25 cellular contexts compared by ENCODE assay signal in genomic region chr7:28299556-28299955, GRCh38.
"Had no signal": no experiment of that assay in that cellular context is flagged by ENCODE, and none has a peak within 500 bp of the region (broad histone marks: within the 10 kb centered on the region; RNA-seq: fewer than 3 reads in every experiment).

No MANE protein-coding gene starts in this region.

- H3K27ac ChIP-seq: brain microvascular endothelial cell, gastrocnemius medialis, hepatocyte, stomach, thyroid gland, upper lobe of left lung, vagina, VCaP had no signal

- H3K4me1 ChIP-seq: gastrocnemius medialis, stomach, upper lobe of left lung, vagina had no signal

- H3K27me3 ChIP-seq: brain microvascular endothelial cell, gastrocnemius medialis, hepatocyte, stomach, thyroid gland, upper lobe of left lung, vagina had no signal

- H3K9me3 Mint-ChIP-seq: activated naive CD4-positive, alpha-beta T cell treated with anti-CD3 and anti-CD28 coated beads, Interleukin-2, amount 10 ng/mL, durations not matched to agents 7 days and 5 days; activated naive CD8-positive, alpha-beta T cell treated with anti-CD3 and anti-CD28 coated beads, Interleukin-2, amount 10 ng/mL, durations not matched to agents 7 days and 5 days; effector memory CD8-positive, alpha-beta T cell; natural killer cell; stimulated activated naive B cell treated with anti-CD40 and anti-IgM and Interleukin-4, amounts not matched to agents 10 μg/mL and 1 μg/mL and 100 μg/mL, for 72 hours; T-helper 1 cell treated with Interleukin-12 subunit alpha and Interleukin-12 subunit beta and Interleukin-4 antibody, amounts not matched to agents 30 μg/mL and 1 μg/mL, for 36 hours had no signal

- H3K4me2 ChIP-seq: hepatocyte had no signal

- H3K4me1 Mint-ChIP-seq: activated naive CD4-positive, alpha-beta T cell treated with anti-CD3 and anti-CD28 coated beads, Interleukin-2, amount 10 ng/mL, durations not matched to agents 7 days and 5 days; activated naive CD8-positive, alpha-beta T cell treated with anti-CD3 and anti-CD28 coated beads, Interleukin-2, amount 10 ng/mL, durations not matched to agents 7 days and 5 days; natural killer cell had no signal

- H3K9me3 ChIP-seq: gastrocnemius medialis, stomach, thyroid gland, upper lobe of left lung, vagina had no signal

- H3K27ac Mint-ChIP-seq: activated naive CD4-positive, alpha-beta T cell treated with anti-CD3 and anti-CD28 coated beads, Interleukin-2, amount 10 ng/mL, durations not matched to agents 7 days and 5 days; activated naive CD8-positive, alpha-beta T cell treated with anti-CD3 and anti-CD28 coated beads, Interleukin-2, amount 10 ng/mL, durations not matched to agents 7 days and 5 days; effector memory CD8-positive, alpha-beta T cell; natural killer cell; stimulated activated naive B cell treated with anti-CD40 and anti-IgM and Interleukin-4, amounts not matched to agents 10 μg/mL and 1 μg/mL and 100 μg/mL, for 72 hours; T-helper 1 cell treated with Interleukin-12 subunit alpha and Interleukin-12 subunit beta and Interleukin-4 antibody, amounts not matched to agents 30 μg/mL and 1 μg/mL, for 36 hours had no signal

- FAIRE-seq: astrocyte, TTC549 had no signal

- H3K27me3 Mint-ChIP-seq: stimulated activated naive B cell treated with anti-CD40 and anti-IgM and Interleukin-4, amounts not matched to agents 10 μg/mL and 1 μg/mL and 100 μg/mL, for 72 hours had no signal

- ATAC-seq: effector memory CD8-positive, alpha-beta T cell; natural killer cell; stimulated activated naive B cell treated with anti-CD40 and anti-IgM and Interleukin-4, amounts not matched to agents 10 μg/mL and 1 μg/mL and 100 μg/mL, for 72 hours had no signal

- H3K4me3 ChIP-seq: gastrocnemius medialis, hepatocyte, skin epidermis, stomach, thyroid gland, upper lobe of left lung, vagina had no signal

- DNase-seq: activated CD4-positive, alpha-beta T cell treated with anti-CD3 and anti-CD28 coated beads for 4 hours; activated CD4-positive, alpha-beta T cell treated with anti-CD3 and anti-CD28 coated beads, Interleukin-2, amount 50 U/mL, for 48 hours; activated CD8-positive, alpha-beta memory T cell treated with anti-CD3 and anti-CD28 coated beads for 24 hours; activated gamma-delta T cell; activated naive CD4-positive, alpha-beta T cell treated with anti-CD3 and anti-CD28 coated beads, Interleukin-2, amount 10 ng/mL, durations not matched to agents 7 days and 5 days; activated naive CD8-positive, alpha-beta T cell treated with anti-CD3 and anti-CD28 coated beads, Interleukin-2, amount 10 ng/mL, durations not matched to agents 7 days and 5 days; cortex of kidney; effector memory CD8-positive, alpha-beta T cell; gastrocnemius medialis; left cardiac atrium; natural killer cell; stimulated activated CD4-positive, alpha-beta T cell treated with anti-CD3 and anti-CD28 coated beads, Interleukin-1b, Interleukin-23, amount 100 ng/mL, for 48 hours; stimulated activated naive B cell treated with anti-CD40 and anti-IgM and Interleukin-4, amounts not matched to agents 10 μg/mL and 1 μg/mL and 100 μg/mL, for 72 hours; stomach; T-helper 9 cell had no signal

- H3K79me2 ChIP-seq: hepatocyte had no signal

- H3K4me3 Mint-ChIP-seq: activated naive CD4-positive, alpha-beta T cell treated with anti-CD3 and anti-CD28 coated beads, Interleukin-2, amount 10 ng/mL, durations not matched to agents 7 days and 5 days; activated naive CD8-positive, alpha-beta T cell treated with anti-CD3 and anti-CD28 coated beads, Interleukin-2, amount 10 ng/mL, durations not matched to agents 7 days and 5 days; effector memory CD8-positive, alpha-beta T cell; natural killer cell; stimulated activated naive B cell treated with anti-CD40 and anti-IgM and Interleukin-4, amounts not matched to agents 10 μg/mL and 1 μg/mL and 100 μg/mL, for 72 hours; T-helper 1 cell treated with Interleukin-12 subunit alpha and Interleukin-12 subunit beta and Interleukin-4 antibody, amounts not matched to agents 30 μg/mL and 1 μg/mL, for 36 hours had no signal

- H3K36me3 Mint-ChIP-seq: activated naive CD4-positive, alpha-beta T cell treated with anti-CD3 and anti-CD28 coated beads, Interleukin-2, amount 10 ng/mL, durations not matched to agents 7 days and 5 days; activated naive CD8-positive, alpha-beta T cell treated with anti-CD3 and anti-CD28 coated beads, Interleukin-2, amount 10 ng/mL, durations not matched to agents 7 days and 5 days; natural killer cell; stimulated activated naive B cell treated with anti-CD40 and anti-IgM and Interleukin-4, amounts not matched to agents 10 μg/mL and 1 μg/mL and 100 μg/mL, for 72 hours had no signal

- H3K36me3 ChIP-seq: brain microvascular endothelial cell, gastrocnemius medialis, stomach, thyroid gland, upper lobe of left lung, vagina had no signal
